Comparison of ENCODE assay signal across 10 cellular contexts in the genomic region with DNA sequence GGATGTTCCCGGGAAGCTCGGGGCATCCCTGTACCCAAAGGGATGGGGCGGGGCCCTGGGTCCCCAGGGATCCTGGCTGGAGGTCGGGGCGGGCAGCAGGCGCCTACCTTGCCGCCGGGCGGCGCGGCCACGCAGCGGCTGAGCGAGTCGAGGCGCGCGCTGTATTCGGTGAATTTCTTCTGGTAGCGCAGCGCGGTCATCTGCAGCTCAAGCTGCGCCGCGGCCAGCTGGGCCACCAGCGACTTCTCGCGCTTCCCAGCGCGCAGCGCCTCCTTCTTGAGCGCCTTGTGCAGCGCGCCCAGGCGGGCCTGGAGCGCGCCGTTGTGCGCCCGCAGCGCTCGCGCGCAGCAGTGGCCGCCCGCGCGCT. TPM values are rescaled to one million over a fixed set of nuclear protein-coding genes. Genes with fewer than 3 reads are reported as not detected.
DNase-seq lines count a peak whose midpoint lies in the region; ATAC-seq and TF ChIP-seq lines count a peak whose summit lies in the region.
"Had no signal": no experiment of that assay in that cellular context is flagged by ENCODE, and none has a peak within 500 bp of the region (broad histone marks: within the 10 kb centered on the region; RNA-seq: fewer than 3 reads in every experiment).

No MANE protein-coding gene starts in this region.

- H3K4me3 ChIP-seq in AG10803 (ENCODE audit: low read length): peak overlapping the region; percentile 96
- peak overlapping the region; percentile 52 to 73 (median 66) for H3K4me3 ChIP-seq in esophagus squamous epithelium
- no peak overlapping the region for H3K4me3 ChIP-seq in CD4-positive, alpha-beta memory T cell (ENCODE audit: low read length in 2 of 2)
- H3K4me3 ChIP-seq: PC-9 had no signal

- H3K27me3 Mint-ChIP-seq in nephron progenitor cell (ENCODE audit: low read depth, poor library complexity): no peaks in the 10 kb centered on the region
- peaks cover 2 to 3% of the 10 kb centered on the region in 2 donors for H3K27me3 Mint-ChIP-seq in CD4-positive, alpha-beta memory T cell
- H3K27me3 Mint-ChIP-seq: memory B cell had no signal

- H3K4me1 Mint-ChIP-seq in nephron progenitor cell: peaks cover 82% of the 10 kb centered on the region
- no peaks in the 10 kb centered on the region for H3K4me1 Mint-ChIP-seq in CD4-positive, alpha-beta memory T cell
- H3K4me1 Mint-ChIP-seq: memory B cell had no signal

- no peaks in the 10 kb centered on the region for H3K36me3 ChIP-seq in esophagus squamous epithelium
- no peaks in the 10 kb centered on the region for H3K36me3 ChIP-seq in CD4-positive, alpha-beta memory T cell (ENCODE audit: insufficient read depth, low read length)

- CTCF ChIA-PET in CD4-positive, alpha-beta memory T cell (lab: Charles Lee; ENCODE audit: partially characterized antibody): no interaction called here

- WGBS in esophagus squamous epithelium, 2 donors: no CpG with 5 or more reads among the region's 48 CpGs

- ATAC-seq in GM18868 (IDR thresholded peaks at IDR 0.05; ENCODE audit: unreplicated experiment): no peak

- H3K4me3 Mint-ChIP-seq in nephron progenitor cell: peak overlapping the region; percentile 89
- peak overlapping the region in 1 of 8 donors; percentile 41 for H3K4me3 Mint-ChIP-seq in CD4-positive, alpha-beta memory T cell
- H3K4me3 Mint-ChIP-seq: memory B cell had no signal

- DNase-seq in AG10803 (ENCODE audit: low read depth) (peak; percentile 78), NCI-H2227 (lab: John Stamatoyannopoulos, UW; ENCODE audit: unreplicated experiment) (peak; percentile 81), esophagus squamous epithelium (lab: John Stamatoyannopoulos, UW) (no peak), nephron progenitor cell (peak; percentile 72), SIG-M5 treated with dmso at 0.1 percent for 504 hours (lab: John Stamatoyannopoulos, UW; ENCODE audit: unreplicated experiment) (no peak)
- no peak for DNase-seq in activated CD8-positive, alpha-beta memory T cell treated with anti-CD3 and anti-CD28 coated beads for 24 hours
- no peak for DNase-seq in CD4-positive, alpha-beta memory T cell
- DNase-seq: PC-9 had no signal

- no peaks in the 10 kb centered on the region for H3K9me3 Mint-ChIP-seq in nephron progenitor cell
- peaks cover 0 to 5% (median 0%) of the 10 kb centered on the region in 8 donors for H3K9me3 Mint-ChIP-seq in CD4-positive, alpha-beta memory T cell
- H3K9me3 Mint-ChIP-seq: memory B cell had no signal

- POLR2A ChIA-PET in CD4-positive, alpha-beta memory T cell (lab: Charles Lee; ENCODE audit: partially characterized antibody): no interaction called here

- peak overlapping the region; percentile 24 for H3K27ac Mint-ChIP-seq in nephron progenitor cell
- no peak overlapping the region for H3K27ac Mint-ChIP-seq in CD4-positive, alpha-beta memory T cell
- H3K27ac Mint-ChIP-seq: memory B cell had no signal

- H3K36me3 Mint-ChIP-seq in nephron progenitor cell (ENCODE audit: low read depth): peaks cover 13% of the 10 kb centered on the region
- H3K36me3 Mint-ChIP-seq in CD4-positive, alpha-beta memory T cell: no peaks in the 10 kb centered on the region
- H3K36me3 Mint-ChIP-seq: memory B cell had no signal

- intact Hi-C loops in esophagus squamous epithelium (cut with DNase I): loop anchor here (10.0 kb wide), 3 partner anchors 91 to 201 kb away; no protein-coding TSS in a partner anchor
- intact Hi-C loops in CD4-positive, alpha-beta memory T cell (cut with micrococcal nuclease): no loop called here

- peaks cover 0 to 76% (median 8%) of the 10 kb centered on the region in 3 donors for H3K4me1 ChIP-seq in esophagus squamous epithelium
- no peaks in the 10 kb centered on the region for H3K4me1 ChIP-seq in CD4-positive, alpha-beta memory T cell (ENCODE audit: insufficient read depth, low read length)

- TF ChIP-seq POLR2A in esophagus squamous epithelium (IDR thresholded peaks at IDR 0.05): no peak

- H3K27ac ChIP-seq in esophagus squamous epithelium: peak overlapping the region; percentile 77 to 91 (median 84)
- no peak overlapping the region for H3K27ac ChIP-seq in CD4-positive, alpha-beta memory T cell (ENCODE audit: low read depth, low read length)
- H3K27ac ChIP-seq: PC-9 had no signal

- H3K9me3 ChIP-seq in esophagus squamous epithelium: no peaks in the 10 kb centered on the region
- no peaks in the 10 kb centered on the region for H3K9me3 ChIP-seq in CD4-positive, alpha-beta memory T cell (ENCODE audit: control insufficient read depth in 1 of 2, low read length in 2 of 2)

- H3K27me3 ChIP-seq in esophagus squamous epithelium: peaks cover 0 to 21% (median 0%) of the 10 kb centered on the region in 4 donors
- H3K27me3 ChIP-seq in CD4-positive, alpha-beta memory T cell (ENCODE audit: insufficient read depth, low read length): no peaks in the 10 kb centered on the region

- TF ChIP-seq CTCF in AG10803 (conservative IDR thresholded peaks at IDR 0.05; ENCODE audit: low read length) (peak; percentile 20; the same call in 1 of the 2 replicates), esophagus squamous epithelium (IDR thresholded peaks at IDR 0.05) (peak in 3 of 6 experiments; percentile 7 to 26 (median 22)), nephron progenitor cell (IDR thresholded peaks at IDR 0.05) (peak; percentile 11)

RNA-seq across cellular contexts. Expression of gene PDZRN3, which starts 0.8 kb away (rescaled TPM):
- 10 to 100 TPM; 22.1 to 54.9 (median 38.9) TPM for total RNA-seq in esophagus squamous epithelium
- total RNA-seq in CD4-positive, alpha-beta memory T cell: not detected
- not detected for polyA plus RNA-seq in CD4-positive, alpha-beta memory T cell
- total RNA-seq: PC-9 had no signal

Comparison
In these comparisons a context has a peak if more than half of its experiments do, and no peak if none do; other contexts are left out.
1. DNase-seq: peak in AG10803 (single experiment), NCI-H2227 (single experiment) and nephron progenitor cell (single experiment); none in esophagus squamous epithelium (single experiment), activated CD8-positive, alpha-beta memory T cell treated with anti-CD3 and anti-CD28 coated beads for 24 hours (single experiment), CD4-positive, alpha-beta memory T cell (0 of 5) and SIG-M5 treated with dmso at 0.1 percent for 504 hours (single experiment).
2. H3K4me3 ChIP-seq: peak in AG10803 (single experiment) and esophagus squamous epithelium (4 of 4); none in CD4-positive, alpha-beta memory T cell (0 of 2).
3. RNA of gene PDZRN3, which starts 0.8 kb away (total RNA-seq): 22.1 to 54.9 TPM in esophagus squamous epithelium; not detected in CD4-positive, alpha-beta memory T cell; every median in the first group is over 10 times any median in the second.